8 cellular contexts compared by ENCODE assay signal in genomic region chr1:12472798-12473551, GRCh38.
DNase-seq lines count a peak whose midpoint lies in the region; ATAC-seq lines count a peak whose summit lies in the region.

No MANE protein-coding gene starts in this region.

- H3K9me3 Mint-ChIP-seq in stimulated activated naive B cell treated with anti-CD40 and anti-IgM and Interleukin-4, amounts not matched to agents 10 μg/mL and 1 μg/mL and 100 μg/mL, for 72 hours = no peaks in the 10 kb centered on the region

- ATAC-seq in stimulated activated naive B cell treated with anti-CD40 and anti-IgM and Interleukin-4, amounts not matched to agents 10 μg/mL and 1 μg/mL and 100 μg/mL, for 72 hours (replicated peaks) = peak; percentile 87 to 90
- ATAC-seq in HG03378 (IDR thresholded peaks at IDR 0.05; ENCODE audit: unreplicated experiment) = no peak
- no peak for ATAC-seq in GM21515 (IDR thresholded peaks at IDR 0.05; ENCODE audit: unreplicated experiment)
- no peak for ATAC-seq in GM21723 (IDR thresholded peaks at IDR 0.05; ENCODE audit: unreplicated experiment)

- peaks cover 53 to 90% of the 10 kb centered on the region in 2 donors for H3K4me1 Mint-ChIP-seq in stimulated activated naive B cell treated with anti-CD40 and anti-IgM and Interleukin-4, amounts not matched to agents 10 μg/mL and 1 μg/mL and 100 μg/mL, for 72 hours

- no peaks in the 10 kb centered on the region for H3K27me3 Mint-ChIP-seq in stimulated activated naive B cell treated with anti-CD40 and anti-IgM and Interleukin-4, amounts not matched to agents 10 μg/mL and 1 μg/mL and 100 μg/mL, for 72 hours

- peaks cover 22 to 57% of the 10 kb centered on the region in 2 donors for H3K36me3 Mint-ChIP-seq in stimulated activated naive B cell treated with anti-CD40 and anti-IgM and Interleukin-4, amounts not matched to agents 10 μg/mL and 1 μg/mL and 100 μg/mL, for 72 hours

- peak overlapping the region; percentile 33 to 61 for H3K4me3 Mint-ChIP-seq in stimulated activated naive B cell treated with anti-CD40 and anti-IgM and Interleukin-4, amounts not matched to agents 10 μg/mL and 1 μg/mL and 100 μg/mL, for 72 hours

- DNase-seq in KG1 (lab: John Stamatoyannopoulos, UW) (peak; percentile 82), lung microvascular endothelial cell (ENCODE audit: low read depth in 2 of 2) (peak; percentile 37 to 58), SHP77 (lab: John Stamatoyannopoulos, UW) (no peak)
- DNase-seq in activated T-cell treated with anti-CD3 and anti-CD28 coated beads, Interleukin-2, amount 50 U/mL, for 48 hours = peak; percentile 81 to 85
- peak; percentile 79 for DNase-seq in stimulated activated naive B cell treated with anti-CD40 and anti-IgM and Interleukin-4, amounts not matched to agents 10 μg/mL and 1 μg/mL and 100 μg/mL, for 72 hours

- peak overlapping the region; percentile 96 for H3K27ac Mint-ChIP-seq in stimulated activated naive B cell treated with anti-CD40 and anti-IgM and Interleukin-4, amounts not matched to agents 10 μg/mL and 1 μg/mL and 100 μg/mL, for 72 hours

Comparison
In these comparisons a context has a peak if more than half of its experiments do, and no peak if none do; other contexts are left out.
1. DNase-seq: peak in KG1 (single experiment), activated T-cell treated with anti-CD3 and anti-CD28 coated beads, Interleukin-2, amount 50 U/mL, for 48 hours (2 of 2), lung microvascular endothelial cell (2 of 2) and stimulated activated naive B cell treated with anti-CD40 and anti-IgM and Interleukin-4, amounts not matched to agents 10 μg/mL and 1 μg/mL and 100 μg/mL, for 72 hours (single experiment); none in SHP77 (0 of 2).
2. ATAC-seq: peak in stimulated activated naive B cell treated with anti-CD40 and anti-IgM and Interleukin-4, amounts not matched to agents 10 μg/mL and 1 μg/mL and 100 μg/mL, for 72 hours (2 of 2); none in HG03378 (single experiment), GM21515 (single experiment) and GM21723 (single experiment).